8 cellular contexts compared by ENCODE assay signal in genomic region chr14:89416002-89416995, GRCh38. TPM values are rescaled to one million over a fixed set of nuclear protein-coding genes. Genes with fewer than 3 reads are reported as not detected.
DNase-seq lines count a peak whose midpoint lies in the region; ATAC-seq and TF ChIP-seq lines count a peak whose summit lies in the region.

No MANE protein-coding gene starts in this region.

- peak overlapping the region; percentile 90 for H3K4me3 ChIP-seq in thymus (ENCODE audit: low read length)

- H3K4me1 ChIP-seq in thymus (ENCODE audit: control insufficient read depth, insufficient read depth, low read length), result peaks cover 15% of the 10 kb centered on the region

- peak overlapping the region; percentile 86 for H3K27ac ChIP-seq in thymus (ENCODE audit: low read depth)

- TF ChIP-seq CTCF in osteocyte (IDR thresholded peaks at IDR 0.05), result no peak

- ATAC-seq in HG02588 (IDR thresholded peaks at IDR 0.05; ENCODE audit: unreplicated experiment) (peak; percentile 75), Right ventricle myocardium inferior (peak; percentile 86)
- peak; percentile 76 for ATAC-seq in activated naive CD8-positive, alpha-beta T cell treated with anti-CD3 and anti-CD28 coated beads, Interleukin-2, amount 10 ng/mL, durations not matched to agents 7 days and 5 days (ENCODE audit: low read depth)

- H3K27me3 Mint-ChIP-seq in activated naive CD8-positive, alpha-beta T cell treated with anti-CD3 and anti-CD28 coated beads, Interleukin-2, amount 10 ng/mL, durations not matched to agents 7 days and 5 days, result no peaks in the 10 kb centered on the region
- H3K27me3 Mint-ChIP-seq in osteocyte (ENCODE audit: unreplicated experiment), result no peaks in the 10 kb centered on the region

- POLR2A ChIA-PET in activated naive CD8-positive, alpha-beta T cell treated with anti-CD3 and anti-CD28 coated beads, Interleukin-2, amount 10 ng/mL, durations not matched to agents 7 days and 5 days (lab: Charles Lee), result interaction anchor here (0.6 to 1.6 kb wide), 9 partner anchors 13 to 527 kb away, joined by 3 to 14 read pairs (median 4); no protein-coding TSS in a partner anchor

- H3K9me3 ChIP-seq in thymus (ENCODE audit: control insufficient read depth), result no peaks in the 10 kb centered on the region

- H3K36me3 ChIP-seq in thymus (ENCODE audit: control insufficient read depth, insufficient read depth), result peaks cover 17% of the 10 kb centered on the region

- H3K4me3 Mint-ChIP-seq in activated naive CD8-positive, alpha-beta T cell treated with anti-CD3 and anti-CD28 coated beads, Interleukin-2, amount 10 ng/mL, durations not matched to agents 7 days and 5 days, result peak overlapping the region; percentile 86
- peak overlapping the region; percentile 96 for H3K4me3 Mint-ChIP-seq in osteocyte (ENCODE audit: unreplicated experiment)

- intact Hi-C loops in Right ventricle myocardium inferior (cut with DNase I), result loop anchor here (2.0 to 10.0 kb wide), 7 partner anchors 109 to 489 kb away; no protein-coding TSS in a partner anchor

- H3K4me1 Mint-ChIP-seq in activated naive CD8-positive, alpha-beta T cell treated with anti-CD3 and anti-CD28 coated beads, Interleukin-2, amount 10 ng/mL, durations not matched to agents 7 days and 5 days, result peaks cover 33% of the 10 kb centered on the region
- H3K4me1 Mint-ChIP-seq in osteocyte (ENCODE audit: unreplicated experiment), result peaks cover 34% of the 10 kb centered on the region

- DNase-seq in GM04504 (ENCODE audit: low read depth) (peak; percentile 97), NCI-H1048 (lab: John Stamatoyannopoulos, UW) (peak; percentile 88), SKM-1 (lab: John Stamatoyannopoulos, UW; ENCODE audit: unreplicated experiment) (peak; percentile 35), Right ventricle myocardium inferior (ENCODE audit: missing footprints) (peak; percentile 97), osteocyte (ENCODE audit: extremely low spot score, unreplicated experiment) (peak; percentile 98)
- DNase-seq in activated naive CD8-positive, alpha-beta T cell treated with anti-CD3 and anti-CD28 coated beads, Interleukin-2, amount 10 ng/mL, durations not matched to agents 7 days and 5 days, result peak; percentile 100

- WGBS in thymus, result under 1% methylated on average over 98 of the region's 98 CpGs

- no peaks in the 10 kb centered on the region for H3K27me3 ChIP-seq in thymus (ENCODE audit: control insufficient read depth, insufficient read depth)

- H3K27ac Mint-ChIP-seq in activated naive CD8-positive, alpha-beta T cell treated with anti-CD3 and anti-CD28 coated beads, Interleukin-2, amount 10 ng/mL, durations not matched to agents 7 days and 5 days, result peak overlapping the region; percentile 79
- peak overlapping the region; percentile 98 for H3K27ac Mint-ChIP-seq in osteocyte (ENCODE audit: unreplicated experiment)

- H3K9me3 Mint-ChIP-seq in activated naive CD8-positive, alpha-beta T cell treated with anti-CD3 and anti-CD28 coated beads, Interleukin-2, amount 10 ng/mL, durations not matched to agents 7 days and 5 days, result no peaks in the 10 kb centered on the region
- H3K9me3 Mint-ChIP-seq in osteocyte (ENCODE audit: unreplicated experiment), result no peaks in the 10 kb centered on the region

- peaks cover 31% of the 10 kb centered on the region for H3K36me3 Mint-ChIP-seq in activated naive CD8-positive, alpha-beta T cell treated with anti-CD3 and anti-CD28 coated beads, Interleukin-2, amount 10 ng/mL, durations not matched to agents 7 days and 5 days
- peaks cover 20% of the 10 kb centered on the region for H3K36me3 Mint-ChIP-seq in osteocyte (ENCODE audit: unreplicated experiment)

RNA-seq across cellular contexts. Expression of gene FOXN3, which starts 0.7 kb away (rescaled TPM):
- total RNA-seq in activated naive CD8-positive, alpha-beta T cell treated with anti-CD3 and anti-CD28 coated beads, Interleukin-2, amount 10 ng/mL, durations not matched to agents 7 days and 5 days, result 100 to 1,000 TPM; 101 to 102 TPM
- total RNA-seq in Right ventricle myocardium inferior (127 TPM), osteocyte (120 and 130 TPM in 2 replicates)
- 21.9 TPM for polyA plus RNA-seq in thymus

Comparison
In these comparisons a context has a peak if more than half of its experiments do, and no peak if none do; other contexts are left out.
1. Peak in every context shown above with its lines: DNase-seq, ATAC-seq, H3K4me3 ChIP-seq and H3K27ac ChIP-seq.
2. DNase-seq: peak in every context shown above with its lines; median percentile 100 in activated naive CD8-positive, alpha-beta T cell treated with anti-CD3 and anti-CD28 coated beads, Interleukin-2, amount 10 ng/mL, durations not matched to agents 7 days and 5 days; 98 in osteocyte; 97 in GM04504; 97 in Right ventricle myocardium inferior; 88 in NCI-H1048; 35 in SKM-1.